In genomic region chr4:146445198-146446150, GRCh38 we compare ENCODE assay signal across 13 cellular contexts.
A peak's percentile ranks its signal among the peaks of the same experiment; 100 is the strongest.
DNase-seq lines count a peak whose midpoint lies in the region; ATAC-seq and TF ChIP-seq lines count a peak whose summit lies in the region.
"Had no signal": no experiment of that assay in that cellular context is flagged by ENCODE, and none has a peak within 500 bp of the region (broad histone marks: within the 10 kb centered on the region; RNA-seq: fewer than 3 reads in every experiment).

No MANE protein-coding gene starts in this region.

- DNase-seq in activated naive CD8-positive, alpha-beta T cell treated with anti-CD3 and anti-CD28 coated beads for 36 hours: no peak
- DNase-seq in activated naive CD8-positive, alpha-beta T cell treated with anti-CD3 and anti-CD28 coated beads, Interleukin-2, amount 50 U/mL, for 24 hours: no peak
- DNase-seq in stimulated activated naive CD8-positive, alpha-beta T cell treated with anti-CD3 and anti-CD28 coated beads, Interleukin-15, Interleukin-2, amounts not matched to agents 100 U/mL and 50 U/mL, for 24 hours: no peak
- DNase-seq in neural crest cell (ENCODE audit: low read depth, low spot score) (no peak), UCSD-AML1 (lab: John Stamatoyannopoulos, UW; ENCODE audit: unreplicated experiment) (no peak)
- DNase-seq: AML-193; Caco-2; CD4-positive, alpha-beta T cell; GOT3; H9 had no signal

- H3K4me1 Mint-ChIP-seq in activated naive CD8-positive, alpha-beta T cell treated with anti-CD3 and anti-CD28 coated beads for 36 hours: peaks cover 16% of the 10 kb centered on the region
- H3K4me1 Mint-ChIP-seq in activated naive CD8-positive, alpha-beta T cell treated with anti-CD3 and anti-CD28 coated beads, Interleukin-2, amount 50 U/mL, for 24 hours: peaks cover 16% of the 10 kb centered on the region
- peaks cover 17% of the 10 kb centered on the region for H3K4me1 Mint-ChIP-seq in stimulated activated naive CD8-positive, alpha-beta T cell treated with anti-CD3 and anti-CD28 coated beads, Interleukin-15, Interleukin-2, amounts not matched to agents 100 ng/mL and 50 ng/mL, for 24 hours (ENCODE audit: low read depth)
- no peaks in the 10 kb centered on the region for H3K4me1 Mint-ChIP-seq in neural crest cell
- H3K4me1 Mint-ChIP-seq: H9 had no signal

- no peaks in the 10 kb centered on the region for H3K27me3 Mint-ChIP-seq in activated naive CD8-positive, alpha-beta T cell treated with anti-CD3 and anti-CD28 coated beads for 36 hours
- H3K27me3 Mint-ChIP-seq in activated naive CD8-positive, alpha-beta T cell treated with anti-CD3 and anti-CD28 coated beads, Interleukin-2, amount 50 U/mL, for 24 hours: no peaks in the 10 kb centered on the region
- H3K27me3 Mint-ChIP-seq in stimulated activated naive CD8-positive, alpha-beta T cell treated with anti-CD3 and anti-CD28 coated beads, Interleukin-15, Interleukin-2, amounts not matched to agents 100 ng/mL and 50 ng/mL, for 24 hours: no peaks in the 10 kb centered on the region
- no peaks in the 10 kb centered on the region for H3K27me3 Mint-ChIP-seq in neural crest cell (ENCODE audit: low read depth)
- H3K27me3 Mint-ChIP-seq: CD4-positive, alpha-beta T cell had no signal

- H3K9me3 Mint-ChIP-seq in activated naive CD8-positive, alpha-beta T cell treated with anti-CD3 and anti-CD28 coated beads for 36 hours: peaks cover 6% of the 10 kb centered on the region
- peaks cover 6% of the 10 kb centered on the region for H3K9me3 Mint-ChIP-seq in activated naive CD8-positive, alpha-beta T cell treated with anti-CD3 and anti-CD28 coated beads, Interleukin-2, amount 50 U/mL, for 24 hours
- H3K9me3 Mint-ChIP-seq in stimulated activated naive CD8-positive, alpha-beta T cell treated with anti-CD3 and anti-CD28 coated beads, Interleukin-15, Interleukin-2, amounts not matched to agents 100 ng/mL and 50 ng/mL, for 24 hours: no peaks in the 10 kb centered on the region
- H3K9me3 Mint-ChIP-seq in neural crest cell: peaks cover 8% of the 10 kb centered on the region
- H3K9me3 Mint-ChIP-seq: CD4-positive, alpha-beta T cell had no signal

- no peak for TF ChIP-seq CTCF in neural crest cell (conservative IDR thresholded peaks at IDR 0.05)

- peak overlapping the region; percentile 47 for H3K27ac Mint-ChIP-seq in activated naive CD8-positive, alpha-beta T cell treated with anti-CD3 and anti-CD28 coated beads for 36 hours
- H3K27ac Mint-ChIP-seq in activated naive CD8-positive, alpha-beta T cell treated with anti-CD3 and anti-CD28 coated beads, Interleukin-2, amount 50 U/mL, for 24 hours: no peak overlapping the region
- H3K27ac Mint-ChIP-seq in stimulated activated naive CD8-positive, alpha-beta T cell treated with anti-CD3 and anti-CD28 coated beads, Interleukin-15, Interleukin-2, amounts not matched to agents 100 ng/mL and 50 ng/mL, for 24 hours: peak overlapping the region; percentile 39
- peak overlapping the region; percentile 50 for H3K27ac Mint-ChIP-seq in neural crest cell (ENCODE audit: unreplicated experiment)
- H3K27ac Mint-ChIP-seq: CD4-positive, alpha-beta T cell; H9 had no signal

- no peak for ATAC-seq in activated naive CD8-positive, alpha-beta T cell treated with anti-CD3 and anti-CD28 coated beads, Interleukin-2, amount 50 U/mL, for 24 hours
- ATAC-seq in stimulated activated naive CD8-positive, alpha-beta T cell treated with anti-CD3 and anti-CD28 coated beads, Interleukin-15, Interleukin-2, amounts not matched to agents 100 U/mL and 50 U/mL, for 24 hours: no peak
- ATAC-seq in HG03520 (IDR thresholded peaks at IDR 0.05; ENCODE audit: unreplicated experiment): no peak
- ATAC-seq: A549 had no signal

- H3K36me3 Mint-ChIP-seq in activated naive CD8-positive, alpha-beta T cell treated with anti-CD3 and anti-CD28 coated beads for 36 hours: peaks cover 26% of the 10 kb centered on the region
- peaks cover 17% of the 10 kb centered on the region for H3K36me3 Mint-ChIP-seq in activated naive CD8-positive, alpha-beta T cell treated with anti-CD3 and anti-CD28 coated beads, Interleukin-2, amount 50 U/mL, for 24 hours (ENCODE audit: low read depth)
- H3K36me3 Mint-ChIP-seq in stimulated activated naive CD8-positive, alpha-beta T cell treated with anti-CD3 and anti-CD28 coated beads, Interleukin-15, Interleukin-2, amounts not matched to agents 100 ng/mL and 50 ng/mL, for 24 hours (ENCODE audit: low read depth): peaks cover 14% of the 10 kb centered on the region
- peaks cover 13% of the 10 kb centered on the region for H3K36me3 Mint-ChIP-seq in neural crest cell (ENCODE audit: low read depth)

- H3K4me3 Mint-ChIP-seq in activated naive CD8-positive, alpha-beta T cell treated with anti-CD3 and anti-CD28 coated beads for 36 hours: no peak overlapping the region
- H3K4me3 Mint-ChIP-seq in activated naive CD8-positive, alpha-beta T cell treated with anti-CD3 and anti-CD28 coated beads, Interleukin-2, amount 50 U/mL, for 24 hours: no peak overlapping the region
- H3K4me3 Mint-ChIP-seq in stimulated activated naive CD8-positive, alpha-beta T cell treated with anti-CD3 and anti-CD28 coated beads, Interleukin-15, Interleukin-2, amounts not matched to agents 100 ng/mL and 50 ng/mL, for 24 hours: no peak overlapping the region
- no peak overlapping the region for H3K4me3 Mint-ChIP-seq in neural crest cell
- H3K4me3 Mint-ChIP-seq: CD4-positive, alpha-beta T cell; H9 had no signal
